25 cellular contexts compared by ENCODE assay signal in genomic region chr9:76007935-76008334, GRCh38.
"Had no signal": no experiment of that assay in that cellular context is flagged by ENCODE, and none has a peak within 500 bp of the region (broad histone marks: within the 10 kb centered on the region; RNA-seq: fewer than 3 reads in every experiment).

No MANE protein-coding gene starts in this region.

- H3K27ac ChIP-seq: adrenal gland, ascending aorta, brain microvascular endothelial cell, foreskin keratinocyte, hepatocyte, left lung, sigmoid colon, thyroid gland, upper lobe of right lung, WERI-Rb-1 had no signal

- H3K36me3 ChIP-seq: adrenal gland, ascending aorta, brain microvascular endothelial cell, left lung, sigmoid colon, thyroid gland, upper lobe of right lung, WERI-Rb-1 had no signal

- H3K27ac Mint-ChIP-seq: activated CD4-positive, alpha-beta memory T cell treated with anti-CD3 and anti-CD28 coated beads, Interleukin-2, amount 10 ng/mL, durations not matched to agents 7 days and 5 days; natural killer cell; progenitor cell of endocrine pancreas had no signal

- ATAC-seq: foreskin keratinocyte, natural killer cell, SK-N-SH treated with all-trans-retinoic acid at 6 μM for 48 hours, upper lobe of right lung had no signal

- H3K36me3 Mint-ChIP-seq: immature natural killer cell, natural killer cell had no signal

- H3K4me1 ChIP-seq: foreskin keratinocyte, left lung, upper lobe of right lung had no signal

- H3K4me3 Mint-ChIP-seq: activated CD4-positive, alpha-beta memory T cell treated with anti-CD3 and anti-CD28 coated beads, Interleukin-2, amount 10 ng/mL, durations not matched to agents 7 days and 5 days; natural killer cell had no signal

- H3K27me3 ChIP-seq: adrenal gland, ascending aorta, brain microvascular endothelial cell, foreskin keratinocyte, hepatocyte, left lung, sigmoid colon, thyroid gland, upper lobe of right lung had no signal

- H3K9me3 Mint-ChIP-seq: activated CD4-positive, alpha-beta memory T cell treated with anti-CD3 and anti-CD28 coated beads, Interleukin-2, amount 10 ng/mL, durations not matched to agents 7 days and 5 days; immature natural killer cell; natural killer cell had no signal

- H3K9me3 ChIP-seq: adrenal gland, ascending aorta, left lung, sigmoid colon, thyroid gland, upper lobe of right lung had no signal

- DNase-seq: activated CD4-positive, alpha-beta memory T cell treated with anti-CD3 and anti-CD28 coated beads, Interleukin-2, amount 10 ng/mL, durations not matched to agents 7 days and 5 days; activated gamma-delta T cell; adrenal gland; brain microvascular endothelial cell; caudate nucleus; dermis blood vessel endothelial cell; effector CD8-positive, alpha-beta T cell; foreskin keratinocyte; immature natural killer cell; natural killer cell; retina; sigmoid colon; stimulated activated CD4-positive, alpha-beta T cell treated with anti-CD3 and anti-CD28 coated beads, Interleukin-15, amount 100 ng/mL, for 24 hours; stimulated activated CD4-positive, alpha-beta T cell treated with anti-CD3 and anti-CD28 coated beads, Interleukin-2, amount 100 ng/mL, for 48 hours; substantia nigra; WERI-Rb-1 had no signal

- H3K27me3 Mint-ChIP-seq: activated CD4-positive, alpha-beta memory T cell treated with anti-CD3 and anti-CD28 coated beads, Interleukin-2, amount 10 ng/mL, durations not matched to agents 7 days and 5 days; progenitor cell of endocrine pancreas had no signal

- H3K4me3 ChIP-seq: adrenal gland, ascending aorta, hepatocyte, left lung, lung, sigmoid colon, smooth muscle cell, thyroid gland, upper lobe of right lung had no signal
